Comparison of ENCODE assay signal across 32 cellular contexts in genomic region chr19:12993562-12993961, GRCh38. TPM values are rescaled to one million over a fixed set of nuclear protein-coding genes. Genes with fewer than 3 reads are reported as not detected.
DNase-seq lines count a peak whose midpoint lies in the region; ATAC-seq, FAIRE-seq and TF ChIP-seq lines count a peak whose summit lies in the region.
"Had no signal": no experiment of that assay in that cellular context is flagged by ENCODE, and none has a peak within 500 bp of the region (broad histone marks: within the 10 kb centered on the region; RNA-seq: fewer than 3 reads in every experiment).

No MANE protein-coding gene starts in this region.

- peak overlapping the region; percentile 50; the same call in 1 of the 2 replicates for H2BK12ac ChIP-seq in H1 (ENCODE audit: low read depth, low read length)

- H4K20me1 ChIP-seq in H1 (replicated peaks in 1 of 2; ENCODE audit: control insufficient read depth in 1 of 2, insufficient read depth in 2 of 2, low read length in 2 of 2) (peaks cover 10 to 29% of the 10 kb centered on the region in 2 experiments), osteoblast (ENCODE audit: insufficient read depth, low read length) (peaks cover 15% of the 10 kb centered on the region)

- no peak overlapping the region for H3K4me2 ChIP-seq in H1 (ENCODE audit: insufficient read depth in 1 of 2, low read depth in 2 of 2, low read length in 2 of 2)
- H3K4me2 ChIP-seq in osteoblast (ENCODE audit: insufficient read depth, low read length) = no peak overlapping the region
- H3K4me2 ChIP-seq: hepatocyte, smooth muscle cell had no signal

- POLR2A ChIA-PET in H1 (lab: Charles Lee; ENCODE audit: partially characterized antibody) = interaction anchor here (1.3 to 1.5 kb wide), 3 partner anchors 13 to 58 kb away, joined by 4 to 6 read pairs (median 5); no protein-coding TSS in a partner anchor

- 81% methylated on average over 6 of the region's 7 CpGs; no CpG with 5 or more reads in 1 of the 2 experiments for WGBS in H1 (ENCODE audit: extremely low coverage in 1 of 2, insufficient coverage in 1 of 2, insufficient read length in 1 of 2, insufficient replicate concordance in 2 of 2, low coverage in 1 of 2, low lambda C conversion rate in 2 of 2, missing lambda C conversion rate in 1 of 2), 2 experiments

- H2BK120ac ChIP-seq in H1 (replicated peaks; ENCODE audit: low read depth, low read length) = no peak overlapping the region

- DNase-seq in HTR-8/SVneo (ENCODE audit: insufficient read length, low spot score) (no peak), H1 (ENCODE audit: low read depth in 1 of 2, low spot score in 2 of 2) (no peak), osteoblast (ENCODE audit: insufficient read length, low spot score, missing footprints) (peak; percentile 60), NCI-H2081 (lab: John Stamatoyannopoulos, UW) (no peak), CD1c-positive myeloid dendritic cell (ENCODE audit: extremely low spot score) (no peak)
- DNase-seq in activated naive CD4-positive, alpha-beta T cell treated with anti-CD3 and anti-CD28 coated beads, Interleukin-2, amount 50 U/mL, for 72 hours (ENCODE audit: low spot score in 2 of 2) = no peak
- DNase-seq in activated naive CD4-positive, alpha-beta T cell treated with anti-CD3 and anti-CD28 coated beads, Interleukin-2, amount 50 U/mL, for 16 hours = no peak
- DNase-seq: activated CD4-positive, alpha-beta memory T cell treated with anti-CD3 and anti-CD28 coated beads for 36 hours; activated CD8-positive, alpha-beta memory T cell treated with anti-CD3 and anti-CD28 coated beads, Interleukin-2, amount 50 U/mL, for 48 hours; activated naive CD8-positive, alpha-beta T cell treated with anti-CD3 and anti-CD28 coated beads, Interleukin-2, amount 10 ng/mL, durations not matched to agents 7 days and 5 days; left colon; NCI-H2029 treated with DMSO at 0.1 percent for 48 hours; NCI-H774; stimulated activated CD4-positive, alpha-beta T cell treated with anti-CD3 and anti-CD28 coated beads, Interleukin-1b, Interleukin-23, amount 100 ng/mL, for 48 hours; stimulated activated CD8-positive, alpha-beta memory T cell treated with anti-CD3 and anti-CD28 coated beads, Interleukin-4, amount 100 ng/mL, for 48 hours; upper lobe of right lung had no signal

- TF ChIP-seq CTCF in C4-2B (conservative IDR thresholded peaks at IDR 0.05) (no peak), H1 (IDR thresholded peaks at IDR 0.05; ENCODE audit: control extremely low read depth in 1 of 3, insufficient read depth in 1 of 3, low read depth in 1 of 3, low read length in 3 of 3) (no peak), osteoblast (IDR thresholded peaks at IDR 0.05; ENCODE audit: extremely low read depth, low read depth, low read length) (no peak)

- no peak overlapping the region for H3K27ac Mint-ChIP-seq in activated naive CD4-positive, alpha-beta T cell treated with anti-CD3 and anti-CD28 coated beads, Interleukin-2, amount 50 U/mL, for 72 hours
- H3K27ac Mint-ChIP-seq: activated CD4-positive, alpha-beta memory T cell treated with anti-CD3 and anti-CD28 coated beads for 36 hours; activated naive CD8-positive, alpha-beta T cell treated with anti-CD3 and anti-CD28 coated beads, Interleukin-2, amount 10 ng/mL, durations not matched to agents 7 days and 5 days; activated T-helper 17 cell treated with anti-CD3 and anti-CD28 coated beads, Interleukin-2, amount 50 U/mL, for 72 hours; memory B cell had no signal

- peaks cover 0 to 14% (median 9%) of the 10 kb centered on the region in 4 experiments; a peak in 5 of 7 replicates for H3K4me1 ChIP-seq in H1 (replicated peaks in 1 of 4; ENCODE audit: control insufficient read depth in 3 of 4, insufficient read depth in 4 of 4, low read length in 3 of 4)
- H3K4me1 ChIP-seq in osteoblast (ENCODE audit: insufficient read depth, low read length) = peaks cover 14% of the 10 kb centered on the region

- H4K91ac ChIP-seq in H1 (replicated peaks; ENCODE audit: insufficient read length, low read length) = peak overlapping the region; percentile 40

- H3K4me3 ChIP-seq in H1 (ENCODE audit: extremely low read depth in 1 of 4, insufficient read depth in 2 of 4, low read depth in 3 of 4, low read length in 4 of 4) = no peak overlapping the region
- H3K4me3 ChIP-seq in osteoblast (ENCODE audit: insufficient read depth, low read length) = no peak overlapping the region
- H3K4me3 ChIP-seq: BLaER1 treated with 17β-estradiol and CSF1 and Interleukin-3, amounts not matched to agents 10 nM and 100 nM; hepatocyte; ovary; SJSA1; smooth muscle cell; upper lobe of right lung had no signal

- H3K27me3 ChIP-seq in H1 (replicated peaks in 1 of 4; ENCODE audit: control insufficient read depth in 3 of 4, extremely low read depth in 1 of 4, insufficient read depth in 3 of 4, low read length in 3 of 4) (peaks cover 52 to 82% (median 76%) of the 10 kb centered on the region in 4 experiments), osteoblast (ENCODE audit: insufficient read depth, low read length) (no peaks in the 10 kb centered on the region)
- H3K27me3 ChIP-seq: ovary, SJSA1, upper lobe of right lung had no signal

- no peak overlapping the region for H2BK20ac ChIP-seq in H1 (ENCODE audit: low read length)

- H2BK15ac ChIP-seq in H1 (ENCODE audit: low read length) = no peak overlapping the region; the same call in 1 of the 2 replicates

- H3K9me3 ChIP-seq in H1 (ENCODE audit: insufficient read depth in 2 of 2, low read depth in 1 of 2, low read length in 1 of 2) (no peaks in the 10 kb centered on the region), osteoblast (ENCODE audit: low read depth, low read length) (no peaks in the 10 kb centered on the region)
- H3K9me3 ChIP-seq: ovary, SJSA1, upper lobe of right lung had no signal

- no peaks in the 10 kb centered on the region for H3K9me3 Mint-ChIP-seq in activated naive CD4-positive, alpha-beta T cell treated with anti-CD3 and anti-CD28 coated beads, Interleukin-2, amount 50 U/mL, for 72 hours
- H3K9me3 Mint-ChIP-seq: activated CD4-positive, alpha-beta memory T cell treated with anti-CD3 and anti-CD28 coated beads for 36 hours; activated naive CD8-positive, alpha-beta T cell treated with anti-CD3 and anti-CD28 coated beads, Interleukin-2, amount 10 ng/mL, durations not matched to agents 7 days and 5 days; activated T-helper 17 cell treated with anti-CD3 and anti-CD28 coated beads, Interleukin-2, amount 50 U/mL, for 72 hours; memory B cell had no signal

- H3K56ac ChIP-seq in H1 (replicated peaks; ENCODE audit: insufficient read length, low read depth, low read length) = no peak overlapping the region

- H3K23me2 ChIP-seq in H1 (ENCODE audit: low read depth, low read length) = peaks cover 19% of the 10 kb centered on the region

- CTCF ChIA-PET in H1 (lab: Charles Lee; ENCODE audit: partially characterized antibody) = interaction anchor here (1.1 to 3.3 kb wide), 10 partner anchors 11 to 101 kb away, joined by 3 to 18 read pairs (median 5); no protein-coding TSS in a partner anchor

- TF ChIP-seq RAD21 in H1 (IDR thresholded peaks at IDR 0.05 in 1 of 2, conservative IDR thresholded peaks at IDR 0.05 in 1 of 2; ENCODE audit: low read depth in 2 of 2, low read length in 2 of 2) = no peak

- peak overlapping the region; percentile 40; the same call in 1 of the 2 replicates for H2AK5ac ChIP-seq in H1 (ENCODE audit: low read depth, low read length)

- H3K9ac ChIP-seq in H1 (replicated peaks in 1 of 4; ENCODE audit: extremely low read depth in 1 of 4, low read depth in 3 of 4, low read length in 3 of 4) = no peak overlapping the region

- no peaks in the 10 kb centered on the region for H3K79me2 ChIP-seq in H1 (ENCODE audit: control insufficient read depth in 1 of 2, insufficient read depth in 2 of 2, low read length in 2 of 2)
- H3K79me2 ChIP-seq in osteoblast (ENCODE audit: insufficient read depth, low read length) = peaks cover 27% of the 10 kb centered on the region

- H3K23ac ChIP-seq in H1 (ENCODE audit: insufficient read length) = no peak overlapping the region

- peaks cover 0 to 5% of the 10 kb centered on the region in 2 donors for H3K36me3 Mint-ChIP-seq in activated naive CD4-positive, alpha-beta T cell treated with anti-CD3 and anti-CD28 coated beads, Interleukin-2, amount 50 U/mL, for 72 hours
- H3K36me3 Mint-ChIP-seq: activated CD4-positive, alpha-beta memory T cell treated with anti-CD3 and anti-CD28 coated beads for 36 hours; activated naive CD8-positive, alpha-beta T cell treated with anti-CD3 and anti-CD28 coated beads, Interleukin-2, amount 10 ng/mL, durations not matched to agents 7 days and 5 days; memory B cell had no signal

- H3K36me3 ChIP-seq in H1 (ENCODE audit: control insufficient read depth in 2 of 4, insufficient read depth in 4 of 4, low read length in 3 of 4) = peaks cover 0 to 8% (median 0%) of the 10 kb centered on the region in 4 experiments; a peak in 1 of 8 replicates
- peaks cover 2% of the 10 kb centered on the region for H3K36me3 ChIP-seq in osteoblast (ENCODE audit: insufficient read depth, low read length)
- H3K36me3 ChIP-seq: ovary had no signal

- H3K18ac ChIP-seq in H1 (ENCODE audit: extremely low read depth, low read length) = no peak overlapping the region

- H2AFZ ChIP-seq in H1 (ENCODE audit: low read length) (no peak overlapping the region), osteoblast (ENCODE audit: low read length) (no peak overlapping the region)
- H2AFZ ChIP-seq: hepatocyte had no signal

- no peak overlapping the region for H3K14ac ChIP-seq in H1 (ENCODE audit: insufficient read length)

- no peak overlapping the region for H4K5ac ChIP-seq in H1 (ENCODE audit: insufficient read length, low read depth, low read length)

- H2BK5ac ChIP-seq in H1 (ENCODE audit: low read depth, low read length) = no peak overlapping the region

- peak; percentile 66 for FAIRE-seq in HTR-8/SVneo (lab: Jason Lieb, UNC)
- FAIRE-seq in H1 (lab: Jason Lieb, UNC) = no peak
- FAIRE-seq: astrocyte, endometrium, frontal cortex, GM12892, H54 had no signal

- no peak overlapping the region for H3K4ac ChIP-seq in H1 (replicated peaks; ENCODE audit: insufficient read length, low read depth, low read length)

- TF ChIP-seq POLR2A in H1 (IDR thresholded peaks at IDR 0.05; ENCODE audit: control extremely low read depth in 1 of 2, low read depth in 2 of 2, low read length in 2 of 2) = no peak

- ATAC-seq in activated naive CD4-positive, alpha-beta T cell treated with anti-CD3 and anti-CD28 coated beads, Interleukin-2, amount 50 U/mL, for 72 hours = no peak
- ATAC-seq: activated T-helper 17 cell treated with anti-CD3 and anti-CD28 coated beads, Interleukin-2, amount 50 U/mL, for 72 hours; left colon; upper lobe of right lung had no signal

- TF ChIP-seq EP300 in H1 (IDR thresholded peaks at IDR 0.05; ENCODE audit: borderline replicate concordance in 1 of 2, low read depth in 2 of 2, low read length in 2 of 2) = no peak

- H3K79me1 ChIP-seq in H1 (ENCODE audit: low read depth, low read length) = peaks cover 3% of the 10 kb centered on the region; the same call in 1 of the 2 replicates

- H3K27ac ChIP-seq in C4-2B (peak overlapping the region; percentile 100), H1 (ENCODE audit: low read depth, low read length) (no peak overlapping the region), osteoblast (ENCODE audit: low read depth, low read length) (no peak overlapping the region)
- H3K27ac ChIP-seq: BLaER1 treated with 17β-estradiol and CSF1 and Interleukin-3, amounts not matched to agents 10 nM and 100 nM; hepatocyte; ovary; SJSA1; upper lobe of right lung had no signal

- H4K8ac ChIP-seq in H1 (ENCODE audit: extremely low read depth, insufficient read depth, low read length) = no peak overlapping the region; the same call in 1 of the 2 replicates

RNA-seq across cellular contexts. Expression of gene NFIX, which starts 1.7 kb away (rescaled TPM):
- 0.20 and 0.27 TPM in 2 replicates for total RNA-seq in H1 (2021; fragmentation: NEBNext Ultra II Directional; extraction: Animal tissue kit (Norgen Biotek cat#: 25700))
- polyA plus RNA-seq in H1 (2011; rRNA removed) = 0.03 and 0.08 TPM in 2 replicates
- 0.05 TPM for polyA plus RNA-seq in H1 (2011; cell fraction: cytosol; rRNA removed)
- 0.14 TPM for polyA plus RNA-seq in H1 (2011; cell fraction: nucleus; rRNA removed)
- 0.09 to 0.22 TPM (median 0.12 TPM) in 3 of 4 replicates, not detected in the other for polyA plus RNA-seq in H1 (2012, experiment 1 of 2)
- polyA plus RNA-seq in H1 (2012, experiment 2 of 2) = 0.07 TPM
- 0.26 TPM for polyA plus RNA-seq in H1 (2013, experiment 1 of 2)
- 0.18 TPM for polyA plus RNA-seq in H1 (2013, experiment 2 of 2)
- 0.02 and 0.13 TPM in 2 replicates for polyA minus RNA-seq in H1 (2011; rRNA and poly(A)+ RNA removed)
- polyA minus RNA-seq in H1 (2011; cell fraction: cytosol; rRNA and poly(A)+ RNA removed) = not detected
- polyA minus RNA-seq in H1 (2011; cell fraction: nucleus; rRNA and poly(A)+ RNA removed) = 0.40 TPM
- 114 and 122 TPM in 2 replicates for total RNA-seq in osteoblast
- total RNA-seq in activated naive CD4-positive, alpha-beta T cell treated with anti-CD3 and anti-CD28 coated beads, Interleukin-2, amount 50 U/mL, for 72 hours = 1 to 10 TPM; 1.8 to 5.4 TPM

RNA-seq across cellular contexts. Expression of gene DAND5, which starts 24.2 kb away (rescaled TPM):
- total RNA-seq in H1 (2021; fragmentation: NEBNext Ultra II Directional; extraction: Animal tissue kit (Norgen Biotek cat#: 25700)) = 0.17 and 0.25 TPM in 2 replicates
- 0.13 and 0.14 TPM in 2 replicates for polyA plus RNA-seq in H1 (2011; rRNA removed)
- 0.23 TPM for polyA plus RNA-seq in H1 (2011; cell fraction: cytosol; rRNA removed)
- 0.29 TPM for polyA plus RNA-seq in H1 (2011; cell fraction: nucleus; rRNA removed)
- polyA plus RNA-seq in H1 (2012, experiment 1 of 2) = 0.25 to 0.41 TPM (median 0.35 TPM) in 4 replicates
- polyA plus RNA-seq in H1 (2012, experiment 2 of 2) = not detected
- 0.20 TPM for polyA plus RNA-seq in H1 (2013, experiment 1 of 2)
- polyA plus RNA-seq in H1 (2013, experiment 2 of 2) = 0.18 TPM
- 0.32 TPM in 2 replicates for polyA minus RNA-seq in H1 (2011; rRNA and poly(A)+ RNA removed)
- polyA minus RNA-seq in H1 (2011; cell fraction: cytosol; rRNA and poly(A)+ RNA removed) = not detected
- not detected for polyA minus RNA-seq in H1 (2011; cell fraction: nucleus; rRNA and poly(A)+ RNA removed)
- total RNA-seq in osteoblast = not detected in 2 replicates
- total RNA-seq in activated naive CD4-positive, alpha-beta T cell treated with anti-CD3 and anti-CD28 coated beads, Interleukin-2, amount 50 U/mL, for 72 hours = 1 to 10 TPM in 1 of 2 donors, under 1 TPM in 1; 0.31 to 1.3 TPM
- total RNA-seq: activated naive CD8-positive, alpha-beta T cell treated with anti-CD3 and anti-CD28 coated beads, Interleukin-2, amount 10 ng/mL, durations not matched to agents 7 days and 5 days; astrocyte; myocyte; RPMI7951; SJSA1; smooth muscle cell; upper lobe of right lung had no signal
- polyA plus RNA-seq: AG04450, hepatocyte, ovary, smooth muscle cell had no signal

RNA-seq across cellular contexts. Expression of gene GADD45GIP1, which starts 36.5 kb away (rescaled TPM):
- total RNA-seq in H1 (2021; fragmentation: NEBNext Ultra II Directional; extraction: Animal tissue kit (Norgen Biotek cat#: 25700)) = 42.2 and 45.5 TPM in 2 replicates
- polyA plus RNA-seq in H1 (2011; rRNA removed) = 42.6 and 58.5 TPM in 2 replicates
- 69.9 TPM for polyA plus RNA-seq in H1 (2011; cell fraction: cytosol; rRNA removed)
- 48.3 TPM for polyA plus RNA-seq in H1 (2011; cell fraction: nucleus; rRNA removed)
- polyA plus RNA-seq in H1 (2012, experiment 1 of 2) = 29.8 to 63.8 TPM (median 59.7 TPM) in 4 replicates
- polyA plus RNA-seq in H1 (2012, experiment 2 of 2) = 33.7 TPM
- polyA plus RNA-seq in H1 (2013, experiment 1 of 2) = 51.0 TPM
- polyA plus RNA-seq in H1 (2013, experiment 2 of 2) = 51.7 TPM
- polyA minus RNA-seq in H1 (2011; rRNA and poly(A)+ RNA removed) = 3.9 and 4.2 TPM in 2 replicates
- 18.5 TPM for polyA minus RNA-seq in H1 (2011; cell fraction: cytosol; rRNA and poly(A)+ RNA removed)
- polyA minus RNA-seq in H1 (2011; cell fraction: nucleus; rRNA and poly(A)+ RNA removed) = 9.9 TPM
- 15.2 and 16.8 TPM in 2 replicates for total RNA-seq in osteoblast
- 10 to 100 TPM in 1 of 2 donors, 1 to 10 TPM in 1; 7.7 to 26.7 TPM for total RNA-seq in activated naive CD4-positive, alpha-beta T cell treated with anti-CD3 and anti-CD28 coated beads, Interleukin-2, amount 50 U/mL, for 72 hours

RNA-seq across cellular contexts. Expression of gene RAD23A, which starts 47.9 kb away (rescaled TPM):
- total RNA-seq in H1 (2021; fragmentation: NEBNext Ultra II Directional; extraction: Animal tissue kit (Norgen Biotek cat#: 25700)) = 73.3 and 76.1 TPM in 2 replicates
- 40.0 and 80.1 TPM in 2 replicates for polyA plus RNA-seq in H1 (2011; rRNA removed)
- polyA plus RNA-seq in H1 (2011; cell fraction: cytosol; rRNA removed) = 55.5 TPM
- polyA plus RNA-seq in H1 (2011; cell fraction: nucleus; rRNA removed) = 103 TPM
- polyA plus RNA-seq in H1 (2012, experiment 1 of 2) = 80.4 to 113 TPM (median 97.5 TPM) in 4 replicates
- polyA plus RNA-seq in H1 (2012, experiment 2 of 2) = 81.2 TPM
- 109 TPM for polyA plus RNA-seq in H1 (2013, experiment 1 of 2)
- 104 TPM for polyA plus RNA-seq in H1 (2013, experiment 2 of 2)
- 20.4 and 29.3 TPM in 2 replicates for polyA minus RNA-seq in H1 (2011; rRNA and poly(A)+ RNA removed)
- 60.7 TPM for polyA minus RNA-seq in H1 (2011; cell fraction: cytosol; rRNA and poly(A)+ RNA removed)
- polyA minus RNA-seq in H1 (2011; cell fraction: nucleus; rRNA and poly(A)+ RNA removed) = 34.6 TPM
- 80.2 and 84.0 TPM in 2 replicates for total RNA-seq in osteoblast
- total RNA-seq in activated naive CD4-positive, alpha-beta T cell treated with anti-CD3 and anti-CD28 coated beads, Interleukin-2, amount 50 U/mL, for 72 hours = 100 to 1,000 TPM; 146 to 207 TPM

RNA-seq across cellular contexts. Expression of gene CALR, which starts 55.2 kb away (rescaled TPM):
- 1,155 and 1,177 TPM in 2 replicates for total RNA-seq in H1 (2021; fragmentation: NEBNext Ultra II Directional; extraction: Animal tissue kit (Norgen Biotek cat#: 25700))
- polyA plus RNA-seq in H1 (2011; rRNA removed) = 418 and 591 TPM in 2 replicates
- 688 TPM for polyA plus RNA-seq in H1 (2011; cell fraction: cytosol; rRNA removed)
- 550 TPM for polyA plus RNA-seq in H1 (2011; cell fraction: nucleus; rRNA removed)
- polyA plus RNA-seq in H1 (2012, experiment 1 of 2) = 1,095 to 1,152 TPM (median 1,124 TPM) in 4 replicates
- 936 TPM for polyA plus RNA-seq in H1 (2012, experiment 2 of 2)
- 1,404 TPM for polyA plus RNA-seq in H1 (2013, experiment 1 of 2)
- polyA plus RNA-seq in H1 (2013, experiment 2 of 2) = 1,687 TPM
- 818 and 963 TPM in 2 replicates for polyA minus RNA-seq in H1 (2011; rRNA and poly(A)+ RNA removed)
- 466 TPM for polyA minus RNA-seq in H1 (2011; cell fraction: cytosol; rRNA and poly(A)+ RNA removed)
- polyA minus RNA-seq in H1 (2011; cell fraction: nucleus; rRNA and poly(A)+ RNA removed) = 318 TPM
- 1,685 and 1,980 TPM in 2 replicates for total RNA-seq in osteoblast
- 100 to 1,000 TPM; 505 to 624 TPM for total RNA-seq in activated naive CD4-positive, alpha-beta T cell treated with anti-CD3 and anti-CD28 coated beads, Interleukin-2, amount 50 U/mL, for 72 hours

Comparison
In these comparisons a context has a peak if more than half of its experiments do, and no peak if none do; other contexts are left out.
1. RNA of gene NFIX, which starts 1.7 kb away (total RNA-seq): 114 to 122 TPM in osteoblast; 1.8 to 5.4 TPM in activated naive CD4-positive, alpha-beta T cell treated with anti-CD3 and anti-CD28 coated beads, Interleukin-2, amount 50 U/mL, for 72 hours and 0.20 to 0.27 TPM in H1; every median in the first group is over 10 times any median in the second.